In the genomic region with DNA sequence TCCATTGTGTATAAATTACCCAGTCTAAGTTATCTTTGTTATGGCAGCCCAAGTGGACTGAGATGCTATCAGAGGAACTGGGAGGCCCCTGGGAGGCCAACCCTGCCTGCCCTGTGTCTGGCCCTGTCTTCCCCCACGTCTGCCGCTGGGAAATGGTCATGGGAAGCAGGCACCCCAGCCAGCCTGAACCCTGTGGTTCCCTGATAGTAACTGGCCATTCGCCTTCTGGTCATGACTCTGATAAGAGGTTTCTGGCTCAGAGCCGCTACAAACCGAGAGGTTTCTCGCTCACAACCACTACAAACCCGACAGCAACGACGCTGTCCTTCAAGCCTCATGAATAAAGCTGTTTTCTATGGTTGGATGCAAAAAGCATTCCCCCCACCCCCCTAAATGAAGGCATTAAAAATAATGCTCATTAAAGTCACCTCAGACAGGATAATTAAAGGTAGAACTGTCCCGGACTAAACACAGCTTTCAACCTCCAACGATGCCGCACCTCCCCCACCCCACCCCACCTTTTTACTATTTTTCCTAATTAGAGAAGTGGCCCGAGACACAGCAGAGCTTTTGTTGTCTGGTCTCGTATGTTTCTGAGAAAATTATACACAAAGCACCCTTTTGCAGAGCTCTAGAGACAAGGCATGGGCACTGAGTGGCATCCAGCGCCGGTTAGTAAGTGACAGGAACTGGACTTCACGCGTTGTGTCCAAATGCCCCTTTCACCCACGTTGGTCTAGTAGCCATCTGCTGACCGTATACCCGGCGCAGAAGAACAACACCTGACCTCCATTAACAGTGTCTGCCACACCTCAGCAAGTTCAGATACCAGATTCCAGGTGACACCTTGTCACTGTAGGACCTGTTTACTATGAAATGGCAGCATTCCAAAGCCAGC, we compare ENCODE assay signal across 21 cellular contexts.
DNase-seq lines count a peak whose midpoint lies in the region; ATAC-seq and TF ChIP-seq lines count a peak whose summit lies in the region.
"Had no signal": no experiment of that assay in that cellular context is flagged by ENCODE, and none has a peak within 500 bp of the region (broad histone marks: within the 10 kb centered on the region; RNA-seq: fewer than 3 reads in every experiment).

No MANE protein-coding gene starts in this region.

- H4K20me1 ChIP-seq in BLaER1 treated with 17β-estradiol and CSF1 and Interleukin-3, amounts not matched to agents 10 nM and 100 nM = no peaks in the 10 kb centered on the region
- no peaks in the 10 kb centered on the region for H4K20me1 ChIP-seq in SK-N-SH (ENCODE audit: insufficient read depth)

- H3K27ac Mint-ChIP-seq in nephron progenitor cell = peak overlapping the region; percentile 59
- H3K27ac Mint-ChIP-seq: activated CD4-positive, alpha-beta T cell treated with anti-CD3 and anti-CD28 coated beads, Interleukin-2, amount 10 ng/mL, durations not matched to agents 7 days and 5 days; activated naive CD8-positive, alpha-beta T cell; stimulated activated naive CD8-positive, alpha-beta T cell treated with anti-CD3 and anti-CD28 coated beads, Interleukin-15, Interleukin-2, amounts not matched to agents 100 ng/mL and 50 ng/mL, for 24 hours had no signal

- no peaks in the 10 kb centered on the region for H3K79me2 ChIP-seq in SK-N-SH (ENCODE audit: insufficient read depth)
- H3K79me2 ChIP-seq: hepatocyte had no signal

- no peaks in the 10 kb centered on the region for H3K36me3 ChIP-seq in BLaER1 treated with 17β-estradiol and CSF1 and Interleukin-3, amounts not matched to agents 10 nM and 100 nM
- H3K36me3 ChIP-seq in SK-N-SH (replicated peaks in 1 of 2; ENCODE audit: control insufficient read depth in 1 of 2, insufficient read depth in 2 of 2, low read length in 1 of 2) (no peaks in the 10 kb centered on the region), cardiac muscle cell (no peaks in the 10 kb centered on the region)
- H3K36me3 ChIP-seq: brain microvascular endothelial cell had no signal

- H3K4me1 Mint-ChIP-seq in nephron progenitor cell = peaks cover 27% of the 10 kb centered on the region
- H3K4me1 Mint-ChIP-seq: activated CD4-positive, alpha-beta T cell treated with anti-CD3 and anti-CD28 coated beads, Interleukin-2, amount 10 ng/mL, durations not matched to agents 7 days and 5 days; CD4-positive, alpha-beta memory T cell had no signal

- CTCF ChIA-PET in SK-N-SH (lab: Yijun Ruan, JAX) = interaction anchor here (0.6 to 4.8 kb wide), 9 partner anchors 8 to 169 kb away, joined by 3 to 38 read pairs (median 3); a partner anchor contains a TSS

- H3K27ac ChIP-seq in BLaER1 treated with 17β-estradiol and CSF1 and Interleukin-3, amounts not matched to agents 10 nM and 100 nM = no peak overlapping the region
- H3K27ac ChIP-seq in SK-N-SH (ENCODE audit: low read depth in 2 of 2, low read length in 1 of 2) (peak overlapping the region in 1 of 2 experiments; percentile 99; a peak in 2 of 4 replicates), cardiac muscle cell (peak overlapping the region; percentile 79)
- H3K27ac ChIP-seq: brain microvascular endothelial cell, hepatocyte had no signal

- no peak overlapping the region for H2AFZ ChIP-seq in SK-N-SH (ENCODE audit: low read depth)
- H2AFZ ChIP-seq: hepatocyte had no signal

- no peaks in the 10 kb centered on the region for H3K9me2 ChIP-seq in SK-N-SH

- peak overlapping the region in 6 of 11 experiments; percentile 2 to 37 (median 26); a peak in 6 of 22 replicates for H3K4me2 ChIP-seq in BLaER1 treated with 17β-estradiol and CSF1 and Interleukin-3, amounts not matched to agents 10 nM and 100 nM
- H3K4me2 ChIP-seq in SK-N-SH = no peak overlapping the region
- H3K4me2 ChIP-seq: hepatocyte had no signal

- ATAC-seq in GM21367 (IDR thresholded peaks at IDR 0.05; ENCODE audit: unreplicated experiment) = no peak

- no peaks in the 10 kb centered on the region for H3F3A ChIP-seq in SK-N-SH (replicated peaks; ENCODE audit: insufficient read depth)

- H3K4me3 ChIP-seq in BLaER1 treated with 17β-estradiol and CSF1 and Interleukin-3, amounts not matched to agents 10 nM and 100 nM = no peak overlapping the region
- peak overlapping the region in 1 of 2 experiments; percentile 17; a peak in 1 of 4 replicates for H3K4me3 ChIP-seq in SK-N-SH (ENCODE audit: low read depth in 2 of 2, low read length in 1 of 2)
- H3K4me3 ChIP-seq in cardiac muscle cell = no peak overlapping the region
- H3K4me3 ChIP-seq: hepatocyte had no signal

- peaks cover 0 to 5% (median 0%) of the 10 kb centered on the region in 11 experiments; a peak in 2 of 22 replicates for H3K9me3 ChIP-seq in BLaER1 treated with 17β-estradiol and CSF1 and Interleukin-3, amounts not matched to agents 10 nM and 100 nM (replicated peaks in 1 of 11)
- peaks cover 4% of the 10 kb centered on the region; the same call in 1 of the 2 replicates for H3K9me3 ChIP-seq in SK-N-SH
- H3K9me3 ChIP-seq in cardiac muscle cell (ENCODE audit: low read depth) = no peaks in the 10 kb centered on the region

- H3K27me3 Mint-ChIP-seq in nephron progenitor cell (ENCODE audit: low read depth, poor library complexity) = peaks cover 7% of the 10 kb centered on the region
- H3K27me3 Mint-ChIP-seq: activated CD4-positive, alpha-beta T cell treated with anti-CD3 and anti-CD28 coated beads, Interleukin-2, amount 10 ng/mL, durations not matched to agents 7 days and 5 days had no signal

- peak in 1 of 2 experiments; percentile 94; a peak in 2 of 4 replicates for TF ChIP-seq EP300 in SK-N-SH (IDR thresholded peaks at IDR 0.05; ENCODE audit: borderline replicate concordance in 1 of 2, low read depth in 1 of 2, low read length in 1 of 2)

- peaks cover 15 to 35% (median 25%) of the 10 kb centered on the region in 11 experiments for H3K27me3 ChIP-seq in BLaER1 treated with 17β-estradiol and CSF1 and Interleukin-3, amounts not matched to agents 10 nM and 100 nM
- H3K27me3 ChIP-seq in SK-N-SH (ENCODE audit: insufficient read depth) (no peaks in the 10 kb centered on the region), cardiac muscle cell (no peaks in the 10 kb centered on the region)
- H3K27me3 ChIP-seq: brain microvascular endothelial cell, hepatocyte had no signal

- H3K4me1 ChIP-seq in BLaER1 treated with 17β-estradiol and CSF1 and Interleukin-3, amounts not matched to agents 10 nM and 100 nM = peaks cover 0 to 14% (median 10%) of the 10 kb centered on the region in 10 experiments; a peak in 16 of 20 replicates
- peaks cover 0 to 48% of the 10 kb centered on the region in 2 experiments; a peak in 2 of 4 replicates for H3K4me1 ChIP-seq in SK-N-SH (ENCODE audit: control insufficient read depth in 1 of 2, insufficient read depth in 2 of 2, low read depth in 1 of 2, low read length in 1 of 2)
- peaks cover 11% of the 10 kb centered on the region for H3K4me1 ChIP-seq in cardiac muscle cell (ENCODE audit: low read depth)

- H3K36me3 Mint-ChIP-seq in nephron progenitor cell (ENCODE audit: low read depth) = peaks cover 10% of the 10 kb centered on the region
- H3K36me3 Mint-ChIP-seq: activated naive CD8-positive, alpha-beta T cell; CD4-positive, alpha-beta memory T cell had no signal

- no peak overlapping the region for H3K9ac ChIP-seq in BLaER1 treated with 17β-estradiol and CSF1 and Interleukin-3, amounts not matched to agents 10 nM and 100 nM
- H3K9ac ChIP-seq in SK-N-SH = no peak overlapping the region

- TF ChIP-seq CTCF in SK-N-SH (IDR thresholded peaks at IDR 0.05) (no peak), cardiac muscle cell (IDR thresholded peaks at IDR 0.05; ENCODE audit: low read depth, low read length) (no peak), nephron progenitor cell (IDR thresholded peaks at IDR 0.05) (no peak)

- TF ChIP-seq RAD21 in SK-N-SH (IDR thresholded peaks at IDR 0.05; ENCODE audit: low read length) = peak; percentile 43

- peaks cover 10% of the 10 kb centered on the region for H3K9me3 Mint-ChIP-seq in nephron progenitor cell
- H3K9me3 Mint-ChIP-seq: activated CD4-positive, alpha-beta T cell treated with anti-CD3 and anti-CD28 coated beads, Interleukin-2, amount 10 ng/mL, durations not matched to agents 7 days and 5 days; stimulated activated naive CD8-positive, alpha-beta T cell treated with anti-CD3 and anti-CD28 coated beads, Interleukin-15, Interleukin-2, amounts not matched to agents 100 ng/mL and 50 ng/mL, for 24 hours had no signal

- peak; percentile 89 for DNase-seq in SK-N-SH
- DNase-seq in cardiac muscle cell (ENCODE audit: low read depth in 1 of 2, low spot score in 1 of 2) = peak; percentile 9 to 41
- DNase-seq in nephron progenitor cell = no peak
- no peak for DNase-seq in T-helper 9 cell
- DNase-seq in hippocampal formation (lab: John Stamatoyannopoulos, UW) = no peak
- no peak for DNase-seq in H4 (ENCODE audit: low spot score)
- DNase-seq: activated CD4-positive, alpha-beta T cell treated with anti-CD3 and anti-CD28 coated beads, Interleukin-2, amount 10 ng/mL, durations not matched to agents 7 days and 5 days; activated T-cell treated with anti-CD3 and anti-CD28 coated beads, Interleukin-2, amount 50 U/mL, for 1 hour; brain microvascular endothelial cell; CD4-positive, alpha-beta memory T cell; EL; kidney glomerular epithelial cell; NCI-H1436 treated with DMSO at 0.1 percent for 48 hours; posterior cingulate gyrus; SHP77 treated with DMSO at 0.1 percent for 48 hours; T1000 had no signal

- no peak overlapping the region for H3K4me3 Mint-ChIP-seq in nephron progenitor cell
- H3K4me3 Mint-ChIP-seq: activated CD4-positive, alpha-beta T cell treated with anti-CD3 and anti-CD28 coated beads, Interleukin-2, amount 10 ng/mL, durations not matched to agents 7 days and 5 days; activated naive CD8-positive, alpha-beta T cell; CD4-positive, alpha-beta memory T cell; stimulated activated naive CD8-positive, alpha-beta T cell treated with anti-CD3 and anti-CD28 coated beads, Interleukin-15, Interleukin-2, amounts not matched to agents 100 ng/mL and 50 ng/mL, for 24 hours had no signal

- POLR2A ChIA-PET in SK-N-SH (lab: Yijun Ruan, JAX) = interaction anchor here (0.6 to 1.9 kb wide), 6 partner anchors 11 to 101 kb away, joined by 3 to 7 read pairs (median 3); no protein-coding TSS in a partner anchor

- 8% methylated on average over 18 of the region's 22 CpGs for WGBS in SK-N-SH (ENCODE audit: low lambda C conversion rate)

TF ChIP-seq in SK-N-SH, 30 proteins besides CTCF, POLR2A, EP300 and RAD21 (continues in another document):
- TF ChIP-seq, protein P1, sequence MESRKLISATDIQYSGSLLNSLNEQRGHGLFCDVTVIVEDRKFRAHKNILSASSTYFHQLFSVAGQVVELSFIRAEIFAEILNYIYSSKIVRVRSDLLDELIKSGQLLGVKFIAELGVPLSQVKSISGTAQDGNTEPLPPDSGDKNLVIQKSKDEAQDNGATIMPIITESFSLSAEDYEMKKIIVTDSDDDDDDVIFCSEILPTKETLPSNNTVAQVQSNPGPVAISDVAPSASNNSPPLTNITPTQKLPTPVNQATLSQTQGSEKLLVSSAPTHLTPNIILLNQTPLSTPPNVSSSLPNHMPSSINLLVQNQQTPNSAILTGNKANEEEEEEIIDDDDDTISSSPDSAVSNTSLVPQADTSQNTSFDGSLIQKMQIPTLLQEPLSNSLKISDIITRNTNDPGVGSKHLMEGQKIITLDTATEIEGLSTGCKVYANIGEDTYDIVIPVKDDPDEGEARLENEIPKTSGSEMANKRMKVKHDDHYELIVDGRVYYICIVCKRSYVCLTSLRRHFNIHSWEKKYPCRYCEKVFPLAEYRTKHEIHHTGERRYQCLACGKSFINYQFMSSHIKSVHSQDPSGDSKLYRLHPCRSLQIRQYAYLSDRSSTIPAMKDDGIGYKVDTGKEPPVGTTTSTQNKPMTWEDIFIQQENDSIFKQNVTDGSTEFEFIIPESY (IDR thresholded peaks at IDR 0.05; ENCODE audit: borderline replicate concordance, low read depth) = no peak

Comparison
In these comparisons a context has a peak if more than half of its experiments do, and no peak if none do; other contexts are left out.
1. DNase-seq: peak in SK-N-SH (single experiment) and cardiac muscle cell (2 of 2); none in nephron progenitor cell (single experiment), T-helper 9 cell (single experiment), hippocampal formation (0 of 2) and H4 (single experiment).